In the genomic region with DNA sequence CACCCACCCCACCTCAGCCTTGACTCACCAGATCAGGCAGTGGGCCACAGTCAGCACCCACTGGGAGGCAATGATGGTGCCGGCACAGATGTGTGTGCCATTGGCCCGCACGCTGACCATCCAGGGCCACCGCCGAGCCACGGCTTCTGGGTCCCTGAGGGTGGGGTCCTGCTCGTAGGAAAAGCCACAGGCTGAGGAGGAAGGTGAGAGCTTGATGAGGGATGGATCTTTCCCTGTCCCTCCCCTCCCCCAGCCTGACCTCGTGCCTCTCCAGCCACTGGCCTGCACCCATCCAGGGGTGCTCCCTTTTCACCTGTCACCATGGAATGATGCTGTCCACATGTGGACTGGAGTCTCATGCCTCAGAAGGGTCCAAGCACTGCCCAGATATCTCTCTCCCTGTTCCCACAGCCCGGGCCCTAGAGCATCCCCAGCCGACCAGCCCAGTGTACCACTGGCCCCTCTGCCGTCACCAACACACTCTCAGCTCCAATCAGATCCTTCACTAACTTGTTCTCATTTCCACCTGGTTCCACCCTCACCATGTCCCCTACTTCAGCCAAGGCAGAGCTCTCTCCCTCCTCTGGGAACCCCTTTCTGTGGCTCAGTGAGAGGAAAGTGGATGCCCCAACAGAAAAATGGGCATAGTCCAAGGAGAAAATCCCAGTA, we compare ENCODE assay signal across 14 cellular contexts. TPM values are rescaled to one million over a fixed set of nuclear protein-coding genes. Genes with fewer than 3 reads are reported as not detected.
"Had no signal": no experiment of that assay in that cellular context is flagged by ENCODE, and none has a peak within 500 bp of the region (broad histone marks: within the 10 kb centered on the region; RNA-seq: fewer than 3 reads in every experiment).

No MANE protein-coding gene starts in this region.

- ATAC-seq: left lung had no signal

- DNase-seq: activated B cell treated with CpG ODN at 0.5 μM for 24 hours; activated CD4-positive, alpha-beta T cell treated with anti-CD3 and anti-CD28 coated beads, Interleukin-2, amount 10 ng/mL, durations not matched to agents 24 days and 14 days; activated gamma-delta T cell treated with Interleukin-2 at 50 U/mL for 16 hours; activated naive CD8-positive, alpha-beta T cell treated with anti-CD3 and anti-CD28 coated beads for 36 hours; activated T-cell treated with anti-CD3 and anti-CD28 coated beads, Interleukin-2, amount 50 U/mL, for 24 hours; foreskin melanocyte; left lung; mesendoderm; nephron progenitor cell; stimulated activated naive CD4-positive, alpha-beta T cell treated with Interleukin-2 at 50 U/mL for 16 hours had no signal

- H3K9me3 ChIP-seq: breast epithelium, left lung, suprapubic skin had no signal

- H3K4me1 ChIP-seq: breast epithelium, left lung, parathyroid adenoma had no signal

- H3K27ac ChIP-seq: breast epithelium, left lung, parathyroid adenoma, suprapubic skin had no signal

- H3K4me3 ChIP-seq: breast epithelium, left lung, smooth muscle cell, suprapubic skin had no signal

- H3K36me3 ChIP-seq: breast epithelium, left lung, suprapubic skin had no signal

RNA-seq across cellular contexts. Expression of gene PRSS50, which starts 2.0 kb away (rescaled TPM):
- total RNA-seq: activated B cell treated with CpG ODN at 0.5 μM for 24 hours; activated CD4-positive, alpha-beta T cell treated with anti-CD3 and anti-CD28 coated beads, Interleukin-2, amount 10 ng/mL, durations not matched to agents 24 days and 14 days; activated naive CD8-positive, alpha-beta T cell treated with anti-CD3 and anti-CD28 coated beads for 36 hours; suprapubic skin had no signal

RNA-seq across cellular contexts. Expression of gene TMIE, which starts 14.4 kb away (rescaled TPM):
- total RNA-seq: activated CD4-positive, alpha-beta T cell treated with anti-CD3 and anti-CD28 coated beads, Interleukin-2, amount 10 ng/mL, durations not matched to agents 24 days and 14 days; breast epithelium had no signal
